8 cellular contexts compared by ENCODE assay signal in genomic region chr1:39080884-39081265, GRCh38. TPM values are rescaled to one million over a fixed set of nuclear protein-coding genes. Genes with fewer than 3 reads are reported as not detected.
DNase-seq lines count a peak whose midpoint lies in the region; TF ChIP-seq lines count a peak whose summit lies in the region.

No MANE protein-coding gene starts in this region.

- H3K79me2 ChIP-seq in fibroblast of lung (ENCODE audit: control insufficient read depth, insufficient read depth, low read length): no peaks in the 10 kb centered on the region

- H3K27me3 ChIP-seq in BJ (ENCODE audit: control insufficient read depth, insufficient read depth, low read length) (peaks cover 9% of the 10 kb centered on the region), SJCRH30 (peaks cover 22% of the 10 kb centered on the region; the same call in 1 of the 2 replicates), fibroblast of lung (ENCODE audit: control insufficient read depth, insufficient read depth, low read length) (no peaks in the 10 kb centered on the region), neuronal stem cell (ENCODE audit: control insufficient read depth in 3 of 3, insufficient read depth in 3 of 3, low read depth in 1 of 3, low read length in 3 of 3) (peaks cover 0 to 7% (median 0%) of the 10 kb centered on the region in 3 experiments)

- no peak overlapping the region for H3K4ac ChIP-seq in neuronal stem cell (ENCODE audit: low read length)

- WGBS in neuronal stem cell (ENCODE audit: extremely low coverage in 2 of 2, insufficient read length in 2 of 2, insufficient replicate concordance in 1 of 2), 2 donors: no CpG with 5 or more reads among the region's 30 CpGs

- no peak overlapping the region for H3K14ac ChIP-seq in neuronal stem cell (ENCODE audit: low read length)

- H3K36me3 ChIP-seq in BJ (ENCODE audit: control insufficient read depth, insufficient read depth, low read length) (no peaks in the 10 kb centered on the region), SJCRH30 (no peaks in the 10 kb centered on the region), fibroblast of lung (ENCODE audit: control insufficient read depth, insufficient read depth, low read length) (no peaks in the 10 kb centered on the region), neuronal stem cell (replicated peaks in 1 of 2; ENCODE audit: control insufficient read depth in 2 of 2, insufficient read depth in 2 of 2, low read length in 2 of 2) (peaks cover 0 to 7% of the 10 kb centered on the region in 2 donors)

- POLR2A ChIA-PET in BJ (lab: Charles Lee): no interaction called here

- no peak overlapping the region for H2BK120ac ChIP-seq in neuronal stem cell (ENCODE audit: low read depth, low read length)

- TF ChIP-seq CTCF in BJ (IDR thresholded peaks at IDR 0.05; ENCODE audit: insufficient read depth, low read depth, low read length) (no peak), fibroblast of lung (conservative IDR thresholded peaks at IDR 0.05 in 1 of 2, IDR thresholded peaks at IDR 0.05 in 1 of 2; ENCODE audit: low read depth in 1 of 2, low read length in 2 of 2) (no peak)

- no peak overlapping the region for H3K9ac ChIP-seq in fibroblast of lung (ENCODE audit: insufficient read depth, low read length)
- no peak overlapping the region for H3K9ac ChIP-seq in neuronal stem cell (ENCODE audit: low read depth, low read length, poor library complexity)

- no peak overlapping the region for H2BK15ac ChIP-seq in neuronal stem cell (ENCODE audit: low read length)

- H3K4me3 ChIP-seq in BJ (ENCODE audit: low read depth, low read length) (peak overlapping the region; percentile 49), SJCRH30 (peak overlapping the region; percentile 61), fibroblast of lung (replicated peaks in 1 of 4; ENCODE audit: control extremely low read depth in 1 of 4, insufficient read depth in 1 of 4, low read depth in 3 of 4, low read length in 4 of 4) (peak overlapping the region in 2 of 4 experiments; percentile 10 to 61), neuronal stem cell (ENCODE audit: low read length in 2 of 2) (peak overlapping the region; percentile 55 to 65)

- H3K9me3 ChIP-seq in SJCRH30 (replicated peaks): no peaks in the 10 kb centered on the region
- no peaks in the 10 kb centered on the region for H3K9me3 ChIP-seq in fibroblast of lung (ENCODE audit: control insufficient read depth, insufficient read depth, low read depth, low read length)
- H3K9me3 ChIP-seq in neuronal stem cell (replicated peaks in 1 of 2; ENCODE audit: control insufficient read depth in 2 of 2, insufficient read depth in 1 of 2, low read depth in 1 of 2, low read length in 2 of 2): no peaks in the 10 kb centered on the region

- no peak overlapping the region for H2BK5ac ChIP-seq in neuronal stem cell (ENCODE audit: low read length)

- peak overlapping the region; percentile 35 for H2AFZ ChIP-seq in fibroblast of lung (ENCODE audit: low read length)
- peak overlapping the region; percentile 93 for H2AFZ ChIP-seq in neuronal stem cell (ENCODE audit: low read length)

- no peak for DNase-seq in BJ (ENCODE audit: low read depth)
- no peak for DNase-seq in SJCRH30
- no peak for DNase-seq in fibroblast of lung (ENCODE audit: low read depth in 2 of 2)
- peak; percentile 82 for DNase-seq in neuronal stem cell (ENCODE audit: low spot score)
- DNase-seq in GDM1 (lab: John Stamatoyannopoulos, UW): no peak
- DNase-seq in activated CD4-positive, CD25-positive, alpha-beta regulatory T cell treated with anti-CD3 and anti-CD28 coated beads, Interleukin-2, amount 50 U/mL, for 72 hours: no peak
- no peak for DNase-seq in NCI-H1048 (lab: John Stamatoyannopoulos, UW)
- no peak for DNase-seq in stimulated activated CD4-positive, alpha-beta T cell treated with anti-CD3 and anti-CD28 coated beads, Interleukin-1b, Interleukin-23, amount 100 ng/mL, for 48 hours

- CTCF ChIA-PET in BJ (lab: Yijun Ruan, JAX): interaction anchor here (0.6 to 1.7 kb wide), 3 partner anchors 11 to 207 kb away, joined by 4 read pairs; no protein-coding TSS in a partner anchor

- peak overlapping the region; percentile 58 for H3K18ac ChIP-seq in neuronal stem cell (ENCODE audit: low read length)

- H3K23ac ChIP-seq in neuronal stem cell (ENCODE audit: low read depth, low read length, poor library complexity): no peak overlapping the region

- no peak overlapping the region for H4K91ac ChIP-seq in neuronal stem cell (ENCODE audit: low read depth, low read length, poor library complexity)

- H3K4me1 ChIP-seq in SJCRH30 (no peaks in the 10 kb centered on the region; the same call in 1 of the 2 replicates), fibroblast of lung (ENCODE audit: control insufficient read depth, extremely low read depth, insufficient read depth, low read length) (peaks cover 2% of the 10 kb centered on the region), neuronal stem cell (ENCODE audit: control insufficient read depth in 2 of 2, insufficient read depth in 1 of 2, low read depth in 1 of 2, low read length in 2 of 2) (peaks cover 8 to 12% of the 10 kb centered on the region in 2 donors)

- H4K8ac ChIP-seq in neuronal stem cell (ENCODE audit: low read depth, low read length): no peak overlapping the region

- no peak overlapping the region for H2BK12ac ChIP-seq in neuronal stem cell (ENCODE audit: low read length)

- H3K4me2 ChIP-seq in fibroblast of lung (ENCODE audit: extremely low read depth, insufficient read depth, low read length): peak overlapping the region; percentile 51
- peak overlapping the region; percentile 19 for H3K4me2 ChIP-seq in neuronal stem cell (ENCODE audit: insufficient read depth, low read length, poor library complexity, severe bottlenecking)

- H2AK5ac ChIP-seq in neuronal stem cell (ENCODE audit: low read depth, low read length): no peak overlapping the region

- H3K27ac ChIP-seq in SJCRH30 (no peak overlapping the region), fibroblast of lung (ENCODE audit: insufficient read depth, low read length) (no peak overlapping the region), neuronal stem cell (replicated peaks; ENCODE audit: low read length) (peak overlapping the region; percentile 63)

- no peaks in the 10 kb centered on the region for H4K20me1 ChIP-seq in fibroblast of lung (ENCODE audit: control insufficient read depth, extremely low read depth, insufficient read depth, low read length)

- no peaks in the 10 kb centered on the region for H3K79me1 ChIP-seq in neuronal stem cell (ENCODE audit: low read depth, low read length)

RNA-seq across cellular contexts. Expression of gene NDUFS5, which starts 54.7 kb away (rescaled TPM):
- polyA plus RNA-seq in BJ (2011; rRNA removed) (223 and 632 TPM in 2 replicates), fibroblast of lung (572 and 783 TPM in 2 replicates)
- polyA minus RNA-seq in BJ (2011; rRNA and poly(A)+ RNA removed): 48.6 and 64.8 TPM in 2 replicates
- 696 and 701 TPM in 2 replicates for total RNA-seq in SJCRH30 (2014; rRNA removed; shearing (Covaris generic))
- total RNA-seq in fibroblast of lung: 452 and 501 TPM in 2 replicates
- 665 and 798 TPM in 2 replicates for polyA plus RNA-seq in fibroblast of lung (2012)
- polyA minus RNA-seq in fibroblast of lung (ENCODE audit: low replicate concordance): 45.4 and 56.7 TPM in 2 replicates
- polyA plus RNA-seq in neuronal stem cell (2013, experiment 1 of 2): 675 TPM
- 677 TPM for polyA plus RNA-seq in neuronal stem cell (2013, experiment 2 of 2)
